In genomic region chr7:50303894-50304157, GRCh38 we compare ENCODE assay signal across 9 cellular contexts. TPM values are rescaled to one million over a fixed set of nuclear protein-coding genes. Genes with fewer than 3 reads are reported as not detected.
A peak's percentile ranks its signal among the peaks of the same experiment; 100 is the strongest.
DNase-seq lines count a peak whose midpoint lies in the region; ATAC-seq and TF ChIP-seq lines count a peak whose summit lies in the region.
"Had no signal": no experiment of that assay in that cellular context is flagged by ENCODE, and none has a peak within 500 bp of the region (broad histone marks: within the 10 kb centered on the region; RNA-seq: fewer than 3 reads in every experiment).

No MANE protein-coding gene starts in this region.

- H3K36me3 ChIP-seq in GM23338 (ENCODE audit: insufficient read depth) = no peaks in the 10 kb centered on the region
- peaks cover 3% of the 10 kb centered on the region; the same call in 1 of the 2 replicates for H3K36me3 ChIP-seq in OCI-LY1 (ENCODE audit: insufficient read depth, low read length)
- no peaks in the 10 kb centered on the region for H3K36me3 ChIP-seq in hepatocyte (replicated peaks; ENCODE audit: insufficient read depth, low read depth)
- no peaks in the 10 kb centered on the region for H3K36me3 ChIP-seq in upper lobe of right lung

- H3F3A ChIP-seq in GM23338 (replicated peaks; ENCODE audit: low read depth) = 0 out of 2 replicates have a peak, but pooled peaks cover 2% of the 10 kb centered on the region
- H3F3A ChIP-seq in OCI-LY1 (ENCODE audit: insufficient read depth, low read length) = peaks cover 6% of the 10 kb centered on the region; the same call in 1 of the 2 replicates

- DNase-seq in GM23338 (ENCODE audit: low spot score) (peak; percentile 51), hepatocyte (ENCODE audit: low spot score) (peak; percentile 31), upper lobe of right lung (peak; percentile 68), HCEC 1CT (no peak), NCI-H1436 treated with DMSO at 0.1 percent for 48 hours (lab: John Stamatoyannopoulos, UW) (no peak), NCI-H1105 (lab: John Stamatoyannopoulos, UW) (no peak)

- peaks cover 15% of the 10 kb centered on the region for H3K4me1 Mint-ChIP-seq in GM23338

- WGBS in hepatocyte (ENCODE audit: low lambda C conversion rate, missing lambda C conversion rate) = under 1% methylated on average over 18 of the region's 55 CpGs

- no peak overlapping the region for H3K27ac ChIP-seq in GM23338 (ENCODE audit: low read depth)
- no peak overlapping the region for H3K27ac ChIP-seq in OCI-LY1 (ENCODE audit: low read depth, low read length, poor library complexity, severe bottlenecking)
- no peak overlapping the region for H3K27ac ChIP-seq in hepatocyte
- peak overlapping the region; percentile 78 for H3K27ac ChIP-seq in upper lobe of right lung

- peak overlapping the region; percentile 68; the same call in 1 of the 2 replicates for H3K4me3 ChIP-seq in GM23338
- peak overlapping the region; percentile 74 for H3K4me3 ChIP-seq in OCI-LY1 (ENCODE audit: low read depth, low read length, poor library complexity, severe bottlenecking)
- peak overlapping the region; percentile 64 for H3K4me3 ChIP-seq in hepatocyte
- peak overlapping the region; percentile 53 for H3K4me3 ChIP-seq in upper lobe of right lung

- no peaks in the 10 kb centered on the region for H3K79me2 ChIP-seq in GM23338 (replicated peaks; ENCODE audit: insufficient read depth)
- H3K79me2 ChIP-seq in OCI-LY1 (ENCODE audit: insufficient read depth, low read length) = peaks cover 38% of the 10 kb centered on the region
- H3K79me2 ChIP-seq in hepatocyte = no peaks in the 10 kb centered on the region

- no peak overlapping the region for H3K27ac Mint-ChIP-seq in GM23338

- H3K9me3 Mint-ChIP-seq in GM23338 = peaks cover 7% of the 10 kb centered on the region; the same call in 2 of the 3 replicates

- H3K9ac ChIP-seq in OCI-LY1 (ENCODE audit: low read length) = peak overlapping the region; percentile 97

- TF ChIP-seq CTCF in GM23338 (conservative IDR thresholded peaks at IDR 0.05; ENCODE audit: low read depth in 2 of 2) (no peak), OCI-LY1 (IDR thresholded peaks at IDR 0.05; ENCODE audit: low read length) (no peak), hepatocyte (IDR thresholded peaks at IDR 0.05; ENCODE audit: poor library complexity) (no peak), upper lobe of right lung (IDR thresholded peaks at IDR 0.05) (no peak)

- H3K9me3 ChIP-seq in OCI-LY1 (ENCODE audit: low read length) (no peaks in the 10 kb centered on the region), hepatocyte (ENCODE audit: low read depth) (no peaks in the 10 kb centered on the region), upper lobe of right lung (no peaks in the 10 kb centered on the region)

- H3K27me3 Mint-ChIP-seq in GM23338 (ENCODE audit: insufficient read depth, low read depth, poor library complexity) = peaks cover 39% of the 10 kb centered on the region

- intact Hi-C loops in upper lobe of right lung (cut with DNase I) = no loop called here

- peaks cover 6% of the 10 kb centered on the region; the same call in 2 of the 3 replicates for H3K36me3 Mint-ChIP-seq in GM23338 (ENCODE audit: low read depth)

- no peaks in the 10 kb centered on the region for H3K9me2 ChIP-seq in GM23338 (ENCODE audit: insufficient read depth)
- H3K9me2 ChIP-seq in OCI-LY1 (ENCODE audit: low read depth, low read length) = no peaks in the 10 kb centered on the region
- no peaks in the 10 kb centered on the region for H3K9me2 ChIP-seq in hepatocyte (replicated peaks; ENCODE audit: insufficient read depth)

- H3K27me3 ChIP-seq in GM23338 (ENCODE audit: insufficient read depth) (peaks cover 63% of the 10 kb centered on the region), OCI-LY1 (ENCODE audit: insufficient read depth, low read length) (peaks cover 11% of the 10 kb centered on the region; the same call in 1 of the 2 replicates), hepatocyte (peaks cover 87% of the 10 kb centered on the region), upper lobe of right lung (peaks cover 18% of the 10 kb centered on the region)

- no peak overlapping the region for H2AFZ ChIP-seq in GM23338
- H2AFZ ChIP-seq in OCI-LY1 (ENCODE audit: low read length) = no peak overlapping the region
- no peak overlapping the region for H2AFZ ChIP-seq in hepatocyte

- H3K4me3 Mint-ChIP-seq in GM23338 = peak overlapping the region; percentile 17; the same call in 2 of the 3 replicates

- ATAC-seq in GM18511 (IDR thresholded peaks at IDR 0.05; ENCODE audit: unreplicated experiment) (peak; percentile 25), GM23338 (peak; percentile 18), upper lobe of right lung (peak; percentile 61)

- H3K4me2 ChIP-seq in GM23338 = peak overlapping the region; percentile 79; the same call in 1 of the 2 replicates
- peak overlapping the region; percentile 81 for H3K4me2 ChIP-seq in OCI-LY1 (ENCODE audit: low read length)
- peak overlapping the region; percentile 92 for H3K4me2 ChIP-seq in hepatocyte

- H4K20me1 ChIP-seq in GM23338 (replicated peaks; ENCODE audit: insufficient read depth) (no peaks in the 10 kb centered on the region), OCI-LY1 (ENCODE audit: insufficient read depth, low read length) (no peaks in the 10 kb centered on the region), hepatocyte (ENCODE audit: insufficient read depth, poor library complexity, severe bottlenecking) (no peaks in the 10 kb centered on the region)

- H3K4me1 ChIP-seq in GM23338 (ENCODE audit: insufficient read depth) (peaks cover 6% of the 10 kb centered on the region; the same call in 1 of the 2 replicates), OCI-LY1 (ENCODE audit: insufficient read depth, low read length, severe bottlenecking) (peaks cover 38% of the 10 kb centered on the region), hepatocyte (ENCODE audit: insufficient read depth) (no peaks in the 10 kb centered on the region), upper lobe of right lung (peaks cover 4% of the 10 kb centered on the region)

TF ChIP-seq in GM23338, 12 proteins besides CTCF, POLR2A, EP300 and RAD21:
- TF ChIP-seq ZNF462 (CRISPR knock-in tag; IDR thresholded peaks at IDR 0.05) (no peak), CREB1 (CRISPR knock-in tag; IDR thresholded peaks at IDR 0.05; ENCODE audit: low read depth) (no peak), NANOG (IDR thresholded peaks at IDR 0.05; ENCODE audit: borderline replicate concordance) (no peak)

RNA-seq across cellular contexts. Expression of gene IKZF1, which starts 0.7 kb away (rescaled TPM):
- total RNA-seq in GM23338 (2014; rRNA removed; shearing (Covaris generic)) = 0.43 and 1.8 TPM in 2 replicates
- 0.45 and 0.57 TPM in 2 replicates for polyA plus RNA-seq in GM23338 (2016; fragmentation: Nextera tagmentation; extraction: Ambion mirVana)
- 0.16 and 0.47 TPM in 2 replicates for total RNA-seq in hepatocyte
- 0.16 and 0.52 TPM in 2 replicates for polyA plus RNA-seq in hepatocyte
- 41.4 TPM for total RNA-seq in upper lobe of right lung
- total RNA-seq: M059J had no signal

Comparison
In these comparisons a context has a peak if more than half of its experiments do, and no peak if none do; other contexts are left out.
1. DNase-seq: peak in GM23338 (single experiment), hepatocyte (single experiment) and upper lobe of right lung (single experiment); none in HCEC 1CT (single experiment), NCI-H1436 treated with DMSO at 0.1 percent for 48 hours (single experiment) and NCI-H1105 (single experiment).
2. RNA of gene IKZF1, which starts 0.7 kb away (total RNA-seq): 41.4 TPM in upper lobe of right lung (single experiment); 0.43 to 1.8 TPM in GM23338 and 0.16 to 0.47 TPM in hepatocyte; every median in the first group is over 10 times any median in the second.
3. Peak in every context shown above with its lines, with median percentiles within 50 percentile points of each other: ATAC-seq, H3K4me2 ChIP-seq and H3K4me3 ChIP-seq.